ENCODE assay signal across 18 cellular contexts in genomic region chr3:134898315-134898714, GRCh38.
"Had no signal": no experiment of that assay in that cellular context is flagged by ENCODE, and none has a peak within 500 bp of the region (broad histone marks: within the 10 kb centered on the region; RNA-seq: fewer than 3 reads in every experiment).

No MANE protein-coding gene starts in this region.

- H3K27me3 ChIP-seq: brain microvascular endothelial cell, esophagus squamous epithelium, left lung, neural progenitor cell, ovary, upper lobe of left lung had no signal

- H3K9ac ChIP-seq: neural progenitor cell had no signal

- DNase-seq: activated CD4-positive, alpha-beta T cell treated with anti-CD3 and anti-CD28 coated beads, Interleukin-2, amount 50 U/mL, for 1 hour; activated CD8-positive, alpha-beta memory T cell treated with anti-CD3 and anti-CD28 coated beads for 24 hours; activated gamma-delta T cell treated with Interleukin-2 at 50 U/mL for 16 hours; activated naive CD8-positive, alpha-beta T cell treated with anti-CD3 and anti-CD28 coated beads for 36 hours; brain microvascular endothelial cell; effector CD4-positive, alpha-beta T cell; esophagus squamous epithelium; hippocampal formation; left lung; mammary epithelial cell; naive B cell; ovary; stimulated activated CD4-positive, alpha-beta T cell treated with anti-CD3 and anti-CD28 coated beads, Interleukin-1b, Interleukin-23, amount 100 ng/mL, for 48 hours; stimulated activated naive CD8-positive, alpha-beta T cell treated with anti-CD3 and anti-CD28 coated beads, Interleukin-15, amount 100 ng/mL, for 72 hours; upper lobe of left lung had no signal

- ATAC-seq: activated CD4-positive, CD25-positive, alpha-beta regulatory T cell treated with anti-CD3 and anti-CD28 coated beads, Interleukin-2, amount 50 U/mL, for 24 hours; left lung; stimulated activated naive CD8-positive, alpha-beta T cell treated with anti-CD3 and anti-CD28 coated beads, Interleukin-15, amount 100 ng/mL, for 72 hours had no signal

- H3K4me2 ChIP-seq: neural progenitor cell had no signal

- H3K4me3 ChIP-seq: coronary artery, esophagus squamous epithelium, left lung, neural progenitor cell, ovary, upper lobe of left lung had no signal

- H3K4me1 ChIP-seq: esophagus squamous epithelium, left lung, upper lobe of left lung had no signal

- H3K9me3 ChIP-seq: esophagus squamous epithelium, left lung, ovary, upper lobe of left lung had no signal

- H3K36me3 ChIP-seq: brain microvascular endothelial cell, esophagus squamous epithelium, left lung, neural progenitor cell, ovary, upper lobe of left lung had no signal

- H3K27ac ChIP-seq: brain microvascular endothelial cell, coronary artery, esophagus squamous epithelium, left lung, neural progenitor cell, ovary, upper lobe of left lung had no signal

- H2AFZ ChIP-seq: neural progenitor cell had no signal
